In genomic region chr7:70614237-70614984, GRCh38 we compare ENCODE assay signal across 8 cellular contexts.
A peak's percentile ranks its signal among the peaks of the same experiment; 100 is the strongest.
DNase-seq lines count a peak whose midpoint lies in the region; ATAC-seq lines count a peak whose summit lies in the region.

No MANE protein-coding gene starts in this region.

- ATAC-seq in HG03342 (IDR thresholded peaks at IDR 0.05; ENCODE audit: unreplicated experiment) (no peak), GM21528 (IDR thresholded peaks at IDR 0.05; ENCODE audit: low FRiP score, unreplicated experiment) (no peak)

- peak; percentile 97 for DNase-seq in DMS 273 treated with DMSO at 0.1 percent for 48 hours (lab: John Stamatoyannopoulos, UW)
- peak; percentile 86 for DNase-seq in NCI-H1105 treated with DMSO at 0.1 percent for 48 hours (lab: John Stamatoyannopoulos, UW)
- peak in 54 of 58 donors; percentile 3 to 75 (median 39) for DNase-seq in anterior cingulate cortex (lab: John Stamatoyannopoulos, UW)
- DNase-seq in iPS-NIHi11 (ENCODE audit: low spot score), result peak; percentile 65
- DNase-seq in stromal cell of bone marrow (ENCODE audit: low read depth), result peak; percentile 52
- DNase-seq in activated gamma-delta T cell (lab: John Stamatoyannopoulos, UW), result no peak
